ENCODE assay signal across 1 cellular context in the genomic region with DNA sequence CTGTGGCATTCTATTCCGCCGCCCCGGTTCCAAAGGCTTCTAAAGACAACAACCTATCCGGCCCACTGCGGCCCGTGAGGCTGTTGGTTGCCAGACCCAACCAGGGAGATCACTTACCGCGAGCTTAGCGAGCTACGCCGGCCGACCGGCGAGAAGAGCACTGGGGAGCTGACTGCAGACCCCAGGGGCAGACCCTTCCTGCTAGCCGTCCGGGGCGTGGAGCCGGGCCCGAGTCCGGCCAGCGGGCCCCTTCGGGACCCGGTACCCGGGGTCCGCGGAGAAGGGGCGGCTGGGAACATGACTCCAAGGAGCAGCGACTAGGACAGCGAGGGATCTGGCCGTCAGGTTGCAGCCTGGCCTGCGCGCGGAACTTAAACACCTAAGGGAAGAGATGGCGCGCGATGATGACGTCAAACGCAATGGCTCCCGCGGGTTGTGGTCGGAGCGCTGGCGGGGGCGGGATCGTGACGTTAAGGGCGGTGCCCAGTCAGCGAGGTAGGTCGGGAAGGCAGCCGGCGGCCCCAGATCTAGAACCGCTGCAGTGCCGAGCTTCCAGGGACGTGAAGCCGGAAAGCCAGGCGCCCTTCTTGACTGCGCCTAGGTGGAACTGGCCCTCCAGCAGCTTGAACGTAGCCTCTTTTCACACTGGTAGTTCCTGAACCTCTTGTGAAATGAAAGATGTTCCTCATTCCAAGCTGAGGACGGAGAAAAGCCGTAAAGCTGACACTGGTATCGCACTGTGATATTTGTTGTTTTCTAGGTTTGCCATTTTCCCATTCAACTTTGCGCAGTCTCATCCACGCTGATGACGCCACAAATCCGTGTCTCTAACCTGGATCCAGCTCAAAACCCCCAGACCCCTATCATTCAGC.
TF ChIP-seq lines count a peak whose summit lies in the region.

A gene (minus strand): TSS at position 391 of the 872 bp plus-strand sequence. CDS start 92 bp downstream, at position 299.

TF ChIP-seq in H1, 55 proteins besides CTCF, POLR2A, EP300 and RAD21 (continues in another document):
- TF ChIP-seq POLR2AphosphoS5 (IDR thresholded peaks at IDR 0.05; ENCODE audit: low read depth, low read length) = peak; percentile 96
- no peak for TF ChIP-seq RFX5 (IDR thresholded peaks at IDR 0.05; ENCODE audit: borderline replicate concordance, low read depth, low read length)
- TF ChIP-seq SAP30 (IDR thresholded peaks at IDR 0.05; ENCODE audit: insufficient read depth, insufficient replicate concordance, low read length) = no peak
- TF ChIP-seq, protein P1, sequence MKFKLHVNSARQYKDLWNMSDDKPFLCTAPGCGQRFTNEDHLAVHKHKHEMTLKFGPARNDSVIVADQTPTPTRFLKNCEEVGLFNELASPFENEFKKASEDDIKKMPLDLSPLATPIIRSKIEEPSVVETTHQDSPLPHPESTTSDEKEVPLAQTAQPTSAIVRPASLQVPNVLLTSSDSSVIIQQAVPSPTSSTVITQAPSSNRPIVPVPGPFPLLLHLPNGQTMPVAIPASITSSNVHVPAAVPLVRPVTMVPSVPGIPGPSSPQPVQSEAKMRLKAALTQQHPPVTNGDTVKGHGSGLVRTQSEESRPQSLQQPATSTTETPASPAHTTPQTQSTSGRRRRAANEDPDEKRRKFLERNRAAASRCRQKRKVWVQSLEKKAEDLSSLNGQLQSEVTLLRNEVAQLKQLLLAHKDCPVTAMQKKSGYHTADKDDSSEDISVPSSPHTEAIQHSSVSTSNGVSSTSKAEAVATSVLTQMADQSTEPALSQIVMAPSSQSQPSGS (IDR thresholded peaks at IDR 0.05; ENCODE audit: low read length) = peak; percentile 34; the same call in 1 of the 2 replicates
- TF ChIP-seq RXRA (IDR thresholded peaks at IDR 0.05; ENCODE audit: insufficient read depth, low read depth, low read length) = no peak
- TF ChIP-seq ASH2L (IDR thresholded peaks at IDR 0.05; ENCODE audit: low read length) = peak; percentile 97
- no peak for TF ChIP-seq NRF1 (IDR thresholded peaks at IDR 0.05; ENCODE audit: low read depth, low read length)
- peak; percentile 91; the same call in 1 of the 2 replicates for TF ChIP-seq EGR1 (IDR thresholded peaks at IDR 0.05; ENCODE audit: borderline replicate concordance, low read depth, low read length)
- TF ChIP-seq CTBP2 (IDR thresholded peaks at IDR 0.05; ENCODE audit: borderline replicate concordance, insufficient read depth, insufficient read length, low read length) = no peak
- no peak for TF ChIP-seq JUN (IDR thresholded peaks at IDR 0.05; ENCODE audit: low read depth, low read length)
- TF ChIP-seq SP1 (IDR thresholded peaks at IDR 0.05; ENCODE audit: low read depth, low read length) = 0 out of 2 replicates have a peak, but pooled peaks have one; percentile 49
- no peak for TF ChIP-seq CHD1 (IDR thresholded peaks at IDR 0.05; ENCODE audit: low read depth, low read length)
- no peak for TF ChIP-seq MAFK (IDR thresholded peaks at IDR 0.05; ENCODE audit: low read depth, low read length)
- TF ChIP-seq BACH1 (IDR thresholded peaks at IDR 0.05; ENCODE audit: low read length) = no peak
- TF ChIP-seq BRCA1 (IDR thresholded peaks at IDR 0.05; ENCODE audit: low read depth, low read length) = peak; percentile 81
- TF ChIP-seq YY1 (IDR thresholded peaks at IDR 0.05; ENCODE audit: low read depth, low read length) = peak; percentile 91
- TF ChIP-seq KDM5A (IDR thresholded peaks at IDR 0.05; ENCODE audit: low read length) = no peak; the same call in none of the 2 replicates
- TF ChIP-seq KDM4A (IDR thresholded peaks at IDR 0.05; ENCODE audit: low read depth, low read length, severe bottlenecking) = peak; percentile 94
- no peak for TF ChIP-seq GABPA (IDR thresholded peaks at IDR 0.05; ENCODE audit: borderline replicate concordance, insufficient read depth, low read length)
- TF ChIP-seq, protein P2, sequence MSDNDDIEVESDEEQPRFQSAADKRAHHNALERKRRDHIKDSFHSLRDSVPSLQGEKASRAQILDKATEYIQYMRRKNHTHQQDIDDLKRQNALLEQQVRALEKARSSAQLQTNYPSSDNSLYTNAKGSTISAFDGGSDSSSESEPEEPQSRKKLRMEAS (IDR thresholded peaks at IDR 0.05) = peak; percentile 66
- TF ChIP-seq HDAC6 (IDR thresholded peaks at IDR 0.05; ENCODE audit: low read depth, low read length) = no peak
- TF ChIP-seq SP2 (IDR thresholded peaks at IDR 0.05; ENCODE audit: low read length) = no peak
- TF ChIP-seq, protein P3, sequence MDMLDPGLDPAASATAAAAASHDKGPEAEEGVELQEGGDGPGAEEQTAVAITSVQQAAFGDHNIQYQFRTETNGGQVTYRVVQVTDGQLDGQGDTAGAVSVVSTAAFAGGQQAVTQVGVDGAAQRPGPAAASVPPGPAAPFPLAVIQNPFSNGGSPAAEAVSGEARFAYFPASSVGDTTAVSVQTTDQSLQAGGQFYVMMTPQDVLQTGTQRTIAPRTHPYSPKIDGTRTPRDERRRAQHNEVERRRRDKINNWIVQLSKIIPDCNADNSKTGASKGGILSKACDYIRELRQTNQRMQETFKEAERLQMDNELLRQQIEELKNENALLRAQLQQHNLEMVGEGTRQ (IDR thresholded peaks at IDR 0.05; ENCODE audit: low read length) = no peak; the same call in 1 of the 2 replicates
- TF ChIP-seq, protein P4, sequence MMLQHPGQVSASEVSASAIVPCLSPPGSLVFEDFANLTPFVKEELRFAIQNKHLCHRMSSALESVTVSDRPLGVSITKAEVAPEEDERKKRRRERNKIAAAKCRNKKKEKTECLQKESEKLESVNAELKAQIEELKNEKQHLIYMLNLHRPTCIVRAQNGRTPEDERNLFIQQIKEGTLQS (IDR thresholded peaks at IDR 0.05; ENCODE audit: insufficient read depth, low read depth, low read length) = peak; percentile 30; the same call in 1 of the 2 replicates
- no peak for TF ChIP-seq BCL11A (IDR thresholded peaks at IDR 0.05; ENCODE audit: low read depth in 2 of 2, low read length in 2 of 2)
- no peak for TF ChIP-seq TCF12 (IDR thresholded peaks at IDR 0.05; ENCODE audit: low read depth, low read length)
- TF ChIP-seq TAF7 (optimal IDR thresholded peaks at IDR 0.05; ENCODE audit: borderline replicate concordance, low read depth, low read length) = peak; percentile 68
- no peak for TF ChIP-seq SIRT6 (IDR thresholded peaks at IDR 0.05; ENCODE audit: low read length)
- no peak for TF ChIP-seq KDM1A (IDR thresholded peaks at IDR 0.05; ENCODE audit: borderline replicate concordance, low read length)
- peak; percentile 92 for TF ChIP-seq CHD2 (IDR thresholded peaks at IDR 0.05; ENCODE audit: low read length)
- TF ChIP-seq, protein P5, sequence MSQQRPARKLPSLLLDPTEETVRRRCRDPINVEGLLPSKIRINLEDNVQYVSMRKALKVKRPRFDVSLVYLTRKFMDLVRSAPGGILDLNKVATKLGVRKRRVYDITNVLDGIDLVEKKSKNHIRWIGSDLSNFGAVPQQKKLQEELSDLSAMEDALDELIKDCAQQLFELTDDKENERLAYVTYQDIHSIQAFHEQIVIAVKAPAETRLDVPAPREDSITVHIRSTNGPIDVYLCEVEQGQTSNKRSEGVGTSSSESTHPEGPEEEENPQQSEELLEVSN (IDR thresholded peaks at IDR 0.05) = 0 out of 2 replicates have a peak, but pooled peaks have one; percentile 25
- no peak for TF ChIP-seq TEAD4 (IDR thresholded peaks at IDR 0.05; ENCODE audit: low read depth, low read length)
- TF ChIP-seq SUZ12 (IDR thresholded peaks at IDR 0.05; ENCODE audit: low read length) = no peak
- no peak for TF ChIP-seq CBX8 (IDR thresholded peaks at IDR 0.05; ENCODE audit: borderline replicate concordance, low read depth, low read length)
- peak; percentile 90 for TF ChIP-seq TBP (IDR thresholded peaks at IDR 0.05; ENCODE audit: low read depth, low read length)
- TF ChIP-seq SIN3A (conservative IDR thresholded peaks at IDR 0.05 in 1 of 2, IDR thresholded peaks at IDR 0.05 in 1 of 2; ENCODE audit: low read depth in 1 of 2, low read length in 2 of 2) = peak in 1 of 2 experiments; percentile 90; a peak in 2 of 4 replicates
- TF ChIP-seq POU5F1 (IDR thresholded peaks at IDR 0.05; ENCODE audit: low read depth, low read length) = no peak
- no peak for TF ChIP-seq RNF2 (IDR thresholded peaks at IDR 0.05; ENCODE audit: borderline replicate concordance, low read depth, low read length, missing control alignments, poor library complexity, severe bottlenecking)
- no peak for TF ChIP-seq FOSL1 (IDR thresholded peaks at IDR 0.05; ENCODE audit: insufficient read depth, low read depth, low read length)
- TF ChIP-seq EZH2 (IDR thresholded peaks at IDR 0.05; ENCODE audit: low read depth, low read length, severe bottlenecking) = no peak
- TF ChIP-seq SIX5 (IDR thresholded peaks at IDR 0.05; ENCODE audit: low read depth, low read length) = no peak
- TF ChIP-seq, protein P6, sequence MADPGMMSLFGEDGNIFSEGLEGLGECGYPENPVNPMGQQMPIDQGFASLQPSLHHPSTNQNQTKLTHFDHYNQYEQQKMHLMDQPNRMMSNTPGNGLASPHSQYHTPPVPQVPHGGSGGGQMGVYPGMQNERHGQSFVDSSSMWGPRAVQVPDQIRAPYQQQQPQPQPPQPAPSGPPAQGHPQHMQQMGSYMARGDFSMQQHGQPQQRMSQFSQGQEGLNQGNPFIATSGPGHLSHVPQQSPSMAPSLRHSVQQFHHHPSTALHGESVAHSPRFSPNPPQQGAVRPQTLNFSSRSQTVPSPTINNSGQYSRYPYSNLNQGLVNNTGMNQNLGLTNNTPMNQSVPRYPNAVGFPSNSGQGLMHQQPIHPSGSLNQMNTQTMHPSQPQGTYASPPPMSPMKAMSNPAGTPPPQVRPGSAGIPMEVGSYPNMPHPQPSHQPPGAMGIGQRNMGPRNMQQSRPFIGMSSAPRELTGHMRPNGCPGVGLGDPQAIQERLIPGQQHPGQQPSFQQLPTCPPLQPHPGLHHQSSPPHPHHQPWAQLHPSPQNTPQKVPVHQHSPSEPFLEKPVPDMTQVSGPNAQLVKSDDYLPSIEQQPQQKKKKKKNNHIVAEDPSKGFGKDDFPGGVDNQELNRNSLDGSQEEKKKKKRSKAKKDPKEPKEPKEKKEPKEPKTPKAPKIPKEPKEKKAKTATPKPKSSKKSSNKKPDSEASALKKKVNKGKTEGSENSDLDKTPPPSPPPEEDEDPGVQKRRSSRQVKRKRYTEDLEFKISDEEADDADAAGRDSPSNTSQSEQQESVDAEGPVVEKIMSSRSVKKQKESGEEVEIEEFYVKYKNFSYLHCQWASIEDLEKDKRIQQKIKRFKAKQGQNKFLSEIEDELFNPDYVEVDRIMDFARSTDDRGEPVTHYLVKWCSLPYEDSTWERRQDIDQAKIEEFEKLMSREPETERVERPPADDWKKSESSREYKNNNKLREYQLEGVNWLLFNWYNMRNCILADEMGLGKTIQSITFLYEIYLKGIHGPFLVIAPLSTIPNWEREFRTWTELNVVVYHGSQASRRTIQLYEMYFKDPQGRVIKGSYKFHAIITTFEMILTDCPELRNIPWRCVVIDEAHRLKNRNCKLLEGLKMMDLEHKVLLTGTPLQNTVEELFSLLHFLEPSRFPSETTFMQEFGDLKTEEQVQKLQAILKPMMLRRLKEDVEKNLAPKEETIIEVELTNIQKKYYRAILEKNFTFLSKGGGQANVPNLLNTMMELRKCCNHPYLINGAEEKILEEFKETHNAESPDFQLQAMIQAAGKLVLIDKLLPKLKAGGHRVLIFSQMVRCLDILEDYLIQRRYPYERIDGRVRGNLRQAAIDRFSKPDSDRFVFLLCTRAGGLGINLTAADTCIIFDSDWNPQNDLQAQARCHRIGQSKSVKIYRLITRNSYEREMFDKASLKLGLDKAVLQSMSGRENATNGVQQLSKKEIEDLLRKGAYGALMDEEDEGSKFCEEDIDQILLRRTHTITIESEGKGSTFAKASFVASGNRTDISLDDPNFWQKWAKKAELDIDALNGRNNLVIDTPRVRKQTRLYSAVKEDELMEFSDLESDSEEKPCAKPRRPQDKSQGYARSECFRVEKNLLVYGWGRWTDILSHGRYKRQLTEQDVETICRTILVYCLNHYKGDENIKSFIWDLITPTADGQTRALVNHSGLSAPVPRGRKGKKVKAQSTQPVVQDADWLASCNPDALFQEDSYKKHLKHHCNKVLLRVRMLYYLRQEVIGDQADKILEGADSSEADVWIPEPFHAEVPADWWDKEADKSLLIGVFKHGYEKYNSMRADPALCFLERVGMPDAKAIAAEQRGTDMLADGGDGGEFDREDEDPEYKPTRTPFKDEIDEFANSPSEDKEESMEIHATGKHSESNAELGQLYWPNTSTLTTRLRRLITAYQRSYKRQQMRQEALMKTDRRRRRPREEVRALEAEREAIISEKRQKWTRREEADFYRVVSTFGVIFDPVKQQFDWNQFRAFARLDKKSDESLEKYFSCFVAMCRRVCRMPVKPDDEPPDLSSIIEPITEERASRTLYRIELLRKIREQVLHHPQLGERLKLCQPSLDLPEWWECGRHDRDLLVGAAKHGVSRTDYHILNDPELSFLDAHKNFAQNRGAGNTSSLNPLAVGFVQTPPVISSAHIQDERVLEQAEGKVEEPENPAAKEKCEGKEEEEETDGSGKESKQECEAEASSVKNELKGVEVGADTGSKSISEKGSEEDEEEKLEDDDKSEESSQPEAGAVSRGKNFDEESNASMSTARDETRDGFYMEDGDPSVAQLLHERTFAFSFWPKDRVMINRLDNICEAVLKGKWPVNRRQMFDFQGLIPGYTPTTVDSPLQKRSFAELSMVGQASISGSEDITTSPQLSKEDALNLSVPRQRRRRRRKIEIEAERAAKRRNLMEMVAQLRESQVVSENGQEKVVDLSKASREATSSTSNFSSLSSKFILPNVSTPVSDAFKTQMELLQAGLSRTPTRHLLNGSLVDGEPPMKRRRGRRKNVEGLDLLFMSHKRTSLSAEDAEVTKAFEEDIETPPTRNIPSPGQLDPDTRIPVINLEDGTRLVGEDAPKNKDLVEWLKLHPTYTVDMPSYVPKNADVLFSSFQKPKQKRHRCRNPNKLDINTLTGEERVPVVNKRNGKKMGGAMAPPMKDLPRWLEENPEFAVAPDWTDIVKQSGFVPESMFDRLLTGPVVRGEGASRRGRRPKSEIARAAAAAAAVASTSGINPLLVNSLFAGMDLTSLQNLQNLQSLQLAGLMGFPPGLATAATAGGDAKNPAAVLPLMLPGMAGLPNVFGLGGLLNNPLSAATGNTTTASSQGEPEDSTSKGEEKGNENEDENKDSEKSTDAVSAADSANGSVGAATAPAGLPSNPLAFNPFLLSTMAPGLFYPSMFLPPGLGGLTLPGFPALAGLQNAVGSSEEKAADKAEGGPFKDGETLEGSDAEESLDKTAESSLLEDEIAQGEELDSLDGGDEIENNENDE (IDR thresholded peaks at IDR 0.05; ENCODE audit: insufficient replicate concordance, low read length) = no peak
- no peak; the same call in 1 of the 2 replicates for TF ChIP-seq SRF (IDR thresholded peaks at IDR 0.05; ENCODE audit: low read depth, low read length)
- TF ChIP-seq CREB1 (IDR thresholded peaks at IDR 0.05) = peak; percentile 98
- peak; percentile 91 for TF ChIP-seq TAF1 (IDR thresholded peaks at IDR 0.05; ENCODE audit: low read depth, low read length)
- TF ChIP-seq CEBPB (IDR thresholded peaks at IDR 0.05; ENCODE audit: low read depth, low read length) = no peak
- TF ChIP-seq NANOG (IDR thresholded peaks at IDR 0.05; ENCODE audit: insufficient read depth, low read depth, low read length, poor library complexity, severe bottlenecking) = no peak
- no peak; the same call in 1 of the 2 replicates for TF ChIP-seq RBBP5 (IDR thresholded peaks at IDR 0.05; ENCODE audit: borderline replicate concordance, low read depth, low read length)
- no peak for TF ChIP-seq CBX5 (IDR thresholded peaks at IDR 0.05; ENCODE audit: low read depth, low read length)
- no peak for TF ChIP-seq SP4 (IDR thresholded peaks at IDR 0.05; ENCODE audit: low read length)
- TF ChIP-seq JUND (IDR thresholded peaks at IDR 0.05; ENCODE audit: low read length) = no peak; the same call in 1 of the 2 replicates
- no peak for TF ChIP-seq ZNF274 (IDR thresholded peaks at IDR 0.05; ENCODE audit: borderline replicate concordance, extremely low read depth, low read length)
- TF ChIP-seq GTF2F1 (IDR thresholded peaks at IDR 0.05; ENCODE audit: borderline replicate concordance, low read depth, low read length) = peak; percentile 56; the same call in 1 of the 2 replicates
